8 cellular contexts compared by ENCODE assay signal in genomic region chr6:116278478-116278822, GRCh38. TPM values are rescaled to one million over a fixed set of nuclear protein-coding genes. Genes with fewer than 3 reads are reported as not detected.
DNase-seq lines count a peak whose midpoint lies in the region; ATAC-seq and TF ChIP-seq lines count a peak whose summit lies in the region.

No MANE protein-coding gene starts in this region.

- no peak overlapping the region; the same call in 1 of the 2 replicates for H3K27ac ChIP-seq in KMS-11

- no peaks in the 10 kb centered on the region for H3K9me3 Mint-ChIP-seq in central memory CD8-positive, alpha-beta T cell
- no peaks in the 10 kb centered on the region for H3K9me3 Mint-ChIP-seq in naive B cell

- DNase-seq in AG09309 (ENCODE audit: low read depth) (no peak), naive B cell (no peak), GM13977 (ENCODE audit: low spot score) (no peak), activated gamma-delta T cell (lab: John Stamatoyannopoulos, UW) (no peak)
- no peak for DNase-seq in central memory CD8-positive, alpha-beta T cell (ENCODE audit: low spot score in 2 of 2)

- peak overlapping the region; percentile 92; the same call in 1 of the 2 replicates for H3K9ac ChIP-seq in KMS-11

- TF ChIP-seq CTCF in AG09309 (IDR thresholded peaks at IDR 0.05; ENCODE audit: control insufficient read depth, insufficient read depth, low read depth, low read length, missing control alignments) (no peak), KMS-11 (conservative IDR thresholded peaks at IDR 0.05; ENCODE audit: low read depth, low read length) (no peak), GM13977 (IDR thresholded peaks at IDR 0.05; ENCODE audit: extremely low read depth, insufficient read depth, missing control alignments) (no peak)

- no peaks in the 10 kb centered on the region for H4K20me1 ChIP-seq in KMS-11 (ENCODE audit: insufficient read depth)

- peaks cover 59% of the 10 kb centered on the region for H3K36me3 Mint-ChIP-seq in central memory CD8-positive, alpha-beta T cell (ENCODE audit: insufficient read depth)
- H3K36me3 Mint-ChIP-seq in naive B cell = peaks cover 16 to 21% of the 10 kb centered on the region in 2 donors

- no peaks in the 10 kb centered on the region for H3K27me3 Mint-ChIP-seq in central memory CD8-positive, alpha-beta T cell
- no peaks in the 10 kb centered on the region for H3K27me3 Mint-ChIP-seq in naive B cell

- H3K36me3 ChIP-seq in KMS-11 (ENCODE audit: insufficient read depth) = no peaks in the 10 kb centered on the region

- H3K4me3 Mint-ChIP-seq in central memory CD8-positive, alpha-beta T cell = peak overlapping the region; percentile 89
- peak overlapping the region; percentile 94 to 100 (median 98) for H3K4me3 Mint-ChIP-seq in naive B cell

- peaks cover 54% of the 10 kb centered on the region for H3K4me1 Mint-ChIP-seq in central memory CD8-positive, alpha-beta T cell
- H3K4me1 Mint-ChIP-seq in naive B cell = peaks cover 50 to 80% (median 68%) of the 10 kb centered on the region in 3 donors

- H3K27ac Mint-ChIP-seq in central memory CD8-positive, alpha-beta T cell (ENCODE audit: low read depth) = peak overlapping the region; percentile 98
- H3K27ac Mint-ChIP-seq in naive B cell = peak overlapping the region in 5 of 6 donors; percentile 96 to 100 (median 100)

- H3K4me2 ChIP-seq in KMS-11 = peak overlapping the region; percentile 76

- no peak overlapping the region for H2AFZ ChIP-seq in KMS-11 (ENCODE audit: low read depth)

- H3K4me1 ChIP-seq in KMS-11 (ENCODE audit: low read depth, poor library complexity, severe bottlenecking) = peaks cover 27% of the 10 kb centered on the region

- ATAC-seq in central memory CD8-positive, alpha-beta T cell (replicated peaks; ENCODE audit: extremely low read depth, poor library complexity, severe bottlenecking) = no peak
- ATAC-seq in naive B cell (ENCODE audit: low read depth in 2 of 2) = no peak
- no peak for ATAC-seq in HG02610 (IDR thresholded peaks at IDR 0.05; ENCODE audit: unreplicated experiment)
- ATAC-seq in HG03108 (IDR thresholded peaks at IDR 0.05; ENCODE audit: unreplicated experiment) = no peak

- no peaks in the 10 kb centered on the region for H3K27me3 ChIP-seq in KMS-11 (ENCODE audit: insufficient read depth, low read depth)

- H3K4me3 ChIP-seq in AG09309 (ENCODE audit: control insufficient read depth, low read depth, low read length) (peak overlapping the region; percentile 91), KMS-11 (IDR thresholded peaks at IDR 0.05; ENCODE audit: insufficient read depth, low read depth, low read length) (no peak overlapping the region)

- H3K79me2 ChIP-seq in KMS-11 (ENCODE audit: insufficient read depth, low read depth) = peaks cover 32% of the 10 kb centered on the region

- in situ Hi-C loops in GM13977 (cut with MboI; ENCODE audit: low pct_unique_long_range_greater_than_20kb, low sequenced_read_pairs, unreplicated experiment) = no loop called here

RNA-seq across cellular contexts. Expression of gene TSPYL1, which starts 1.3 kb away (rescaled TPM):
- 10 to 100 TPM; 51.5 to 94.2 (median 68.1) TPM for polyA plus RNA-seq in naive B cell (ENCODE audit: low read depth in 6 of 6)

RNA-seq across cellular contexts. Expression of gene TSPYL4, which starts 24.6 kb away (rescaled TPM):
- 10 to 100 TPM; 11.6 to 17.8 (median 14.4) TPM for polyA plus RNA-seq in naive B cell (ENCODE audit: low read depth in 6 of 6)
